Comparison of ENCODE assay signal across 10 cellular contexts in the genomic region with DNA sequence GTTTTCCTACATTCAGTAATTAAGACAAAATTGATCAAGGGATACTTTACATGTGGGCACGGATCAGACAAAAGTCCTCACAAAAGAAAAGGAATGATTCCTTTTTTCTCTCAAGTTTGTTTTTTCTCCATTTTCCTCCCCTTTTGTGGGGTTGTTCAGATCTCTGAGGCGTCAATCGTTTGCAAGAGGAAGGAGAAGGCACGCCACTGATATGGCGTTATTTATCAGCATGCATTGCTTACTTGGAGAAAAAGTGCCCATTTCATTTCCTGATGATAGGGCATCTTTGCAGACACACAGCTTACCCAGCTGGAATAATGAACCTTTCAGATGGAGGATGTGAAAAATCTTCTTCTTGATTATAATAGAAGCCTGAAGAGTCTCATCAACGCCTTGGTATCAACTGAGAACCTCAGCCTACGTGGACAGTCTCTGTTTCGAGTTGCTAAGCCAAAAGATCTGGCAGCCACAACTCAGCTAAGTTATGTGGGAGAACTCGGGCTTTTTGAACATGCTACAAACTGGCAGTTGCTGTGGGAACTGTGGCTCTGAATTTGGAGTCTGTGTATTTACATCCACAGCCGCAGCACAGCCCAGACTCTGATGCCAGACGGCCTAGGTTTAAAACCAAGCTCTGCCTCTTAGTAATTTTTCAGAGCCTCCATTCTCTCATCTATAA. TPM values are rescaled to one million over a fixed set of nuclear protein-coding genes. Genes with fewer than 3 reads are reported as not detected.
A peak's percentile ranks its signal among the peaks of the same experiment; 100 is the strongest.
DNase-seq lines count a peak whose midpoint lies in the region; ATAC-seq and TF ChIP-seq lines count a peak whose summit lies in the region.
"Had no signal": no experiment of that assay in that cellular context is flagged by ENCODE, and none has a peak within 500 bp of the region (broad histone marks: within the 10 kb centered on the region; RNA-seq: fewer than 3 reads in every experiment).

No MANE protein-coding gene starts in this region.

- peak; percentile 58 for DNase-seq in activated naive CD4-positive, alpha-beta T cell treated with Interleukin-2 at 50 U/mL for 16 hours
- DNase-seq in activated naive CD4-positive, alpha-beta T cell (lab: John Stamatoyannopoulos, UW), result no peak
- DNase-seq in activated CD4-positive, alpha-beta memory T cell treated with anti-CD3 and anti-CD28 coated beads, Interleukin-2, amount 10 ng/mL, durations not matched to agents 7 days and 5 days, result peak; percentile 21
- peak in 2 of 3 donors; percentile 38 to 55 for DNase-seq in immature natural killer cell
- no peak for DNase-seq in vagina (ENCODE audit: extremely low spot score in 2 of 2)
- no peak for DNase-seq in trophoblast cell
- DNase-seq: MG63, PC-9 had no signal

- no peak overlapping the region for H3K4me2 ChIP-seq in trophoblast cell (ENCODE audit: low read length)
- H3K4me2 ChIP-seq: PC-9 had no signal

- peaks cover 85% of the 10 kb centered on the region for H3K36me3 Mint-ChIP-seq in activated CD4-positive, alpha-beta memory T cell treated with anti-CD3 and anti-CD28 coated beads, Interleukin-2, amount 10 ng/mL, durations not matched to agents 7 days and 5 days (ENCODE audit: low read depth)
- peaks cover 6 to 53% (median 31%) of the 10 kb centered on the region in 3 donors for H3K36me3 Mint-ChIP-seq in immature natural killer cell

- H3K27me3 ChIP-seq in vagina (no peaks in the 10 kb centered on the region), trophoblast cell (ENCODE audit: insufficient read depth, low read length) (no peaks in the 10 kb centered on the region)
- H3K27me3 ChIP-seq: MG63 had no signal

- H3K79me1 ChIP-seq in trophoblast cell (ENCODE audit: low read length), result no peaks in the 10 kb centered on the region

- H3K14ac ChIP-seq in trophoblast cell (ENCODE audit: low read length), result no peak overlapping the region

- no peaks in the 10 kb centered on the region for H3K79me2 ChIP-seq in trophoblast cell (ENCODE audit: control insufficient read depth, insufficient read depth, low read length, poor library complexity)

- H3K9ac ChIP-seq in trophoblast cell (ENCODE audit: low read length), result no peak overlapping the region

- no peak overlapping the region for H2AK5ac ChIP-seq in trophoblast cell (ENCODE audit: low read length)

- no peak overlapping the region for H4K91ac ChIP-seq in trophoblast cell (ENCODE audit: low read depth, low read length)

- no peak overlapping the region for H3K23ac ChIP-seq in trophoblast cell (ENCODE audit: low read length)

- POLR2A ChIA-PET in activated CD4-positive, alpha-beta memory T cell treated with anti-CD3 and anti-CD28 coated beads, Interleukin-2, amount 10 ng/mL, durations not matched to agents 7 days and 5 days (lab: Charles Lee), result interaction anchor here (1.1 to 4.7 kb wide), 21 partner anchors 8 to 127 kb away, joined by 3 to 35 read pairs (median 4); a partner anchor contains a TSS

- TF ChIP-seq POLR2A in vagina (IDR thresholded peaks at IDR 0.05), result no peak

- H3K9me3 ChIP-seq in vagina, result no peaks in the 10 kb centered on the region
- peaks cover 2% of the 10 kb centered on the region for H3K9me3 ChIP-seq in trophoblast cell (ENCODE audit: insufficient read depth, low read depth, low read length)

- no peak overlapping the region for H2BK12ac ChIP-seq in trophoblast cell (ENCODE audit: low read length)

- intact Hi-C loops in vagina (cut with DNase I), result no loop called here

- H3K27ac Mint-ChIP-seq in activated CD4-positive, alpha-beta memory T cell treated with anti-CD3 and anti-CD28 coated beads, Interleukin-2, amount 10 ng/mL, durations not matched to agents 7 days and 5 days, result peak overlapping the region; percentile 62
- peak overlapping the region; percentile 78 to 98 (median 94) for H3K27ac Mint-ChIP-seq in immature natural killer cell

- H3K27me3 Mint-ChIP-seq in activated CD4-positive, alpha-beta memory T cell treated with anti-CD3 and anti-CD28 coated beads, Interleukin-2, amount 10 ng/mL, durations not matched to agents 7 days and 5 days, result no peaks in the 10 kb centered on the region
- no peaks in the 10 kb centered on the region for H3K27me3 Mint-ChIP-seq in immature natural killer cell (ENCODE audit: low read depth in 3 of 3)

- peaks cover 65% of the 10 kb centered on the region for H3K4me1 Mint-ChIP-seq in activated CD4-positive, alpha-beta memory T cell treated with anti-CD3 and anti-CD28 coated beads, Interleukin-2, amount 10 ng/mL, durations not matched to agents 7 days and 5 days
- peaks cover 92 to 100% of the 10 kb centered on the region in 2 donors for H3K4me1 Mint-ChIP-seq in immature natural killer cell

- H3K4me1 ChIP-seq in vagina, result peaks cover 38% of the 10 kb centered on the region
- H3K4me1 ChIP-seq in trophoblast cell (ENCODE audit: control insufficient read depth in 1 of 2, insufficient read depth in 2 of 2, low read length in 2 of 2), result no peaks in the 10 kb centered on the region

- H4K8ac ChIP-seq in trophoblast cell (ENCODE audit: low read depth, low read length), result no peak overlapping the region

- H3K4me3 ChIP-seq in vagina, result no peak overlapping the region
- no peak overlapping the region for H3K4me3 ChIP-seq in trophoblast cell (ENCODE audit: low read depth, low read length)
- H3K4me3 ChIP-seq: MG63, PC-9 had no signal

- peaks cover 2% of the 10 kb centered on the region for H3K9me3 Mint-ChIP-seq in activated CD4-positive, alpha-beta memory T cell treated with anti-CD3 and anti-CD28 coated beads, Interleukin-2, amount 10 ng/mL, durations not matched to agents 7 days and 5 days
- no peaks in the 10 kb centered on the region for H3K9me3 Mint-ChIP-seq in immature natural killer cell

- no peak overlapping the region for H3K18ac ChIP-seq in trophoblast cell (ENCODE audit: low read length)

- peak overlapping the region; percentile 8 for H3K4me3 Mint-ChIP-seq in activated CD4-positive, alpha-beta memory T cell treated with anti-CD3 and anti-CD28 coated beads, Interleukin-2, amount 10 ng/mL, durations not matched to agents 7 days and 5 days
- peak overlapping the region; percentile 59 to 79 (median 67) for H3K4me3 Mint-ChIP-seq in immature natural killer cell

- no peak for ATAC-seq in HG03097 (IDR thresholded peaks at IDR 0.05; ENCODE audit: low FRiP score, unreplicated experiment)
- ATAC-seq in GM18870 (IDR thresholded peaks at IDR 0.05; ENCODE audit: unreplicated experiment), result no peak

- no CpG with 5 or more reads among the region's 11 CpGs for WGBS in trophoblast cell (ENCODE audit: extremely low coverage, insufficient coverage, insufficient read length)

- H2AFZ ChIP-seq in trophoblast cell (ENCODE audit: insufficient read depth, low read length, poor library complexity), result no peak overlapping the region
- H2AFZ ChIP-seq: PC-9 had no signal

- H3K36me3 ChIP-seq in vagina, result no peaks in the 10 kb centered on the region
- H3K36me3 ChIP-seq in trophoblast cell (ENCODE audit: control insufficient read depth in 1 of 2, insufficient read depth in 2 of 2, low read length in 2 of 2), result no peaks in the 10 kb centered on the region
- H3K36me3 ChIP-seq: MG63 had no signal

- no peak overlapping the region for H2BK120ac ChIP-seq in trophoblast cell (ENCODE audit: insufficient read depth, low read length, poor library complexity)

- H3K4ac ChIP-seq in trophoblast cell (ENCODE audit: low read depth, low read length), result no peak overlapping the region

- no peak overlapping the region for H4K12ac ChIP-seq in trophoblast cell (ENCODE audit: low read depth, low read length)

- no peak for TF ChIP-seq CTCF in vagina (IDR thresholded peaks at IDR 0.05)

- CTCF ChIA-PET in activated CD4-positive, alpha-beta memory T cell treated with anti-CD3 and anti-CD28 coated beads, Interleukin-2, amount 10 ng/mL, durations not matched to agents 7 days and 5 days (lab: Charles Lee), result interaction anchor here (0.7 to 3.4 kb wide), 9 partner anchors 9 to 118 kb away, joined by 3 to 15 read pairs (median 4); no protein-coding TSS in a partner anchor

- peak overlapping the region; percentile 37 for H3K27ac ChIP-seq in vagina
- no peak overlapping the region for H3K27ac ChIP-seq in trophoblast cell (ENCODE audit: low read depth, low read length)
- H3K27ac ChIP-seq: PC-9 had no signal

- H2BK5ac ChIP-seq in trophoblast cell (ENCODE audit: low read depth, low read length, poor library complexity), result no peak overlapping the region

RNA-seq across cellular contexts. Expression of a gene that starts 36.0 kb away (rescaled TPM):
- total RNA-seq in activated CD4-positive, alpha-beta memory T cell treated with anti-CD3 and anti-CD28 coated beads, Interleukin-2, amount 10 ng/mL, durations not matched to agents 7 days and 5 days, result 100 to 1,000 TPM; 234 to 240 TPM
- 100 to 1,000 TPM; 262 to 392 (median 334) TPM for polyA plus RNA-seq in immature natural killer cell
- total RNA-seq in vagina, result 19.4 TPM
- 114 and 123 TPM in 2 replicates for polyA plus RNA-seq in trophoblast cell (2013)

Comparison
In these comparisons a context has a peak if more than half of its experiments do, and no peak if none do; other contexts are left out.
1. DNase-seq: peak in activated naive CD4-positive, alpha-beta T cell treated with Interleukin-2 at 50 U/mL for 16 hours (single experiment), activated CD4-positive, alpha-beta memory T cell treated with anti-CD3 and anti-CD28 coated beads, Interleukin-2, amount 10 ng/mL, durations not matched to agents 7 days and 5 days (single experiment) and immature natural killer cell (2 of 3); none in activated naive CD4-positive, alpha-beta T cell (0 of 4), vagina (0 of 2) and trophoblast cell (0 of 2).
2. RNA of a gene that starts 36.0 kb away (total RNA-seq): 234 to 240 TPM in activated CD4-positive, alpha-beta memory T cell treated with anti-CD3 and anti-CD28 coated beads, Interleukin-2, amount 10 ng/mL, durations not matched to agents 7 days and 5 days; 19.4 TPM in vagina (single experiment); every median in the first group is over 10 times any median in the second.